In the genomic region with DNA sequence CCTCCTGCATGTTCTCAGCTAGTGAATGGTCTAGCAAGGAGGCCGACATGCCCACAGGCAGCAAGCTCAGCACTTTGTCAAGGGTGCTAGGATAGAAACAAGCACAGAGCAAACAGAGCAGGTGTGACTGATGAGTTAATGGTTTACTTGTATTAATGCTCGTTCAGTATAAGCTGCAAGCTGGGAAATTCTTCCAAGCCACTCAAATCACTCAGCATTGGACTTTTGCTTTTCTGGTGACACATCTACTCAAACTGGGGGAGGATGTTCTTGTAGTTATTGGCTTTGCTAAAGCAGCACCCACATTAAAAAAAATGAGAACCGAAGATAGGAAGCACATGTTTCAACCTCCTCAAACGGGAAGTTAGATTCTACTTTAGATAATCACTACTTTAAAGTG, we compare ENCODE assay signal across 8 cellular contexts. TPM values are rescaled to one million over a fixed set of nuclear protein-coding genes. Genes with fewer than 3 reads are reported as not detected.
DNase-seq lines count a peak whose midpoint lies in the region; ATAC-seq, FAIRE-seq and TF ChIP-seq lines count a peak whose summit lies in the region.

No MANE protein-coding gene starts in this region.

- CTCF ChIA-PET in A549 (lab: Yijun Ruan, JAX): interaction anchor here (1.2 kb wide), 1 partner anchor 27 kb away, joined by 3 read pairs; no protein-coding TSS in a partner anchor

- no peak for TF ChIP-seq RAD21 in A549 (conservative IDR thresholded peaks at IDR 0.05 in 1 of 2, IDR thresholded peaks at IDR 0.05 in 1 of 2)

- POLR2A ChIA-PET in A549 (lab: Yijun Ruan, JAX): no interaction called here

- H3K9me3 ChIP-seq in A549 (no peaks in the 10 kb centered on the region), aorta (ENCODE audit: control insufficient read depth, low read length) (no peaks in the 10 kb centered on the region)

- no peak for TF ChIP-seq POLR2A in A549 (IDR thresholded peaks at IDR 0.05; ENCODE audit: low read length)

- no peaks in the 10 kb centered on the region for H3K27me3 Mint-ChIP-seq in T-helper 2 cell treated with Interferon-gamma antibody and Interleukin-4, amounts not matched to agents 5 μg/mL and 100 μg/mL, for 36 hours (ENCODE audit: low read depth)

- H3K4me3 Mint-ChIP-seq in T-helper 2 cell treated with Interferon-gamma antibody and Interleukin-4, amounts not matched to agents 5 μg/mL and 100 μg/mL, for 36 hours: peak overlapping the region; percentile 49

- H3K27ac ChIP-seq in A549: peak overlapping the region; percentile 39 to 64; a peak in 5 of 6 replicates
- H3K27ac ChIP-seq in aorta (ENCODE audit: low read depth in 1 of 2, low read length in 2 of 2): no peak overlapping the region

- peaks cover 33% of the 10 kb centered on the region for H3K4me1 Mint-ChIP-seq in T-helper 2 cell treated with Interferon-gamma antibody and Interleukin-4, amounts not matched to agents 5 μg/mL and 100 μg/mL, for 36 hours (ENCODE audit: low read depth)

- H3K4me3 ChIP-seq in A549 (no peak overlapping the region), aorta (ENCODE audit: low read length in 2 of 2) (no peak overlapping the region)

- H3K9me3 Mint-ChIP-seq in T-helper 2 cell treated with Interferon-gamma antibody and Interleukin-4, amounts not matched to agents 5 μg/mL and 100 μg/mL, for 36 hours: no peaks in the 10 kb centered on the region

- no peak for TF ChIP-seq CTCF in A549 (IDR thresholded peaks at IDR 0.05)

- no peaks in the 10 kb centered on the region for H3K27me3 ChIP-seq in aorta (ENCODE audit: control insufficient read depth in 1 of 2, insufficient read depth in 2 of 2, low read length in 1 of 2)

- intact Hi-C loops in aorta (cut with DNase I): loop anchor here (5.0 kb wide), 1 partner anchor 42 kb away; no protein-coding TSS in a partner anchor

- ATAC-seq in A549 (peak; percentile 54 to 58; a peak in 3 of 6 replicates), GM18868 (IDR thresholded peaks at IDR 0.05; ENCODE audit: unreplicated experiment) (peak; percentile 74), HG03039 (IDR thresholded peaks at IDR 0.05; ENCODE audit: unreplicated experiment) (peak; percentile 62), aorta (ENCODE audit: low FRiP score) (no peak)

- H3K4me1 ChIP-seq in A549 (peaks cover 72% of the 10 kb centered on the region), aorta (ENCODE audit: control insufficient read depth in 1 of 2, insufficient read depth in 2 of 2, low read length in 2 of 2) (peaks cover 0 to 2% of the 10 kb centered on the region in 2 donors)

- no peaks in the 10 kb centered on the region for H3K36me3 ChIP-seq in aorta (ENCODE audit: control insufficient read depth in 1 of 2, insufficient read depth in 2 of 2, low read length in 1 of 2)

- 3% methylated on average over 4 of the region's 4 CpGs for WGBS in A549 (ENCODE audit: missing lambda C conversion rate)
- 36 to 40% methylated on average over 4 of the region's 4 CpGs for WGBS in aorta, 2 donors

- H3K4me2 ChIP-seq in A549: peak overlapping the region; percentile 43

- DNase-seq in A549 (ENCODE audit: low read depth in 1 of 2, low spot score in 1 of 2) (peak; percentile 45 to 70), pons (ENCODE audit: low spot score) (peak; percentile 42), aorta (no peak), midbrain (lab: John Stamatoyannopoulos, UW) (no peak), A172 (ENCODE audit: low spot score) (no peak)
- DNase-seq in T-helper 2 cell treated with Interferon-gamma antibody and Interleukin-4, amounts not matched to agents 5 μg/mL and 100 μg/mL, for 36 hours (ENCODE audit: low spot score): peak; percentile 51

- H3K36me3 Mint-ChIP-seq in T-helper 2 cell treated with Interferon-gamma antibody and Interleukin-4, amounts not matched to agents 5 μg/mL and 100 μg/mL, for 36 hours (ENCODE audit: low read depth): peaks cover 36% of the 10 kb centered on the region

- TF ChIP-seq EP300 in A549 (IDR thresholded peaks at IDR 0.05): no peak

- FAIRE-seq in A549 (lab: Jason Lieb, UNC): no peak

- peak overlapping the region; percentile 55 for H3K27ac Mint-ChIP-seq in T-helper 2 cell treated with Interferon-gamma antibody and Interleukin-4, amounts not matched to agents 5 μg/mL and 100 μg/mL, for 36 hours

TF ChIP-seq in A549, 52 proteins besides CTCF, POLR2A, EP300 and RAD21:
- TF ChIP-seq FOSL2 (IDR thresholded peaks at IDR 0.05) (no peak), FOSL2 (CRISPR knock-in tag; IDR thresholded peaks at IDR 0.05) (peak; percentile 24; the same call in 1 of the 2 replicates), JUNB (IDR thresholded peaks at IDR 0.05) (0 out of 2 replicates have a peak, but pooled peaks have one; percentile 16), MAFK (IDR thresholded peaks at IDR 0.05; ENCODE audit: partially characterized antibody) (peak; percentile 89), FOXS1 (CRISPR knock-in tag; IDR thresholded peaks at IDR 0.05) (no peak)

RNA-seq across cellular contexts. Expression of gene NEDD9, which starts 43.1 kb away (rescaled TPM):
- 79.6 and 82.5 TPM in 2 replicates for polyA plus RNA-seq in A549 (2011; rRNA removed)
- polyA plus RNA-seq in A549 (2012; cell fraction: cytosol; rRNA removed): 58.4 and 71.1 TPM in 2 replicates
- 106 and 118 TPM in 2 replicates for polyA plus RNA-seq in A549 (2012; cell fraction: nucleus; rRNA removed)
- 43.6 to 47.9 TPM (median 46.7 TPM) in 3 replicates for polyA plus RNA-seq in A549 (2017; fragmentation: RNase III; extraction: RNeasy Plus Mini Kit Qiagen cat#74134 plus additional on column Dnase treatment)
- 212 and 221 TPM in 2 replicates for polyA minus RNA-seq in A549 (2011; rRNA and poly(A)+ RNA removed)
- 100 to 1,000 TPM in 1 of 2 donors, 10 to 100 TPM in 1; 49.8 to 252 TPM for total RNA-seq in aorta
- polyA plus RNA-seq in aorta: 10 to 100 TPM; 11.3 to 26.9 TPM
- 13.3 and 18.3 TPM in 2 replicates for total RNA-seq in A172 (2014; rRNA removed; shearing (Covaris generic))

Comparison
In these comparisons a context has a peak if more than half of its experiments do, and no peak if none do; other contexts are left out.
1. DNase-seq: peak in A549 (2 of 2), T-helper 2 cell treated with Interferon-gamma antibody and Interleukin-4, amounts not matched to agents 5 μg/mL and 100 μg/mL, for 36 hours (single experiment) and pons (single experiment); none in aorta (0 of 2), midbrain (single experiment) and A172 (single experiment).
2. H3K27ac ChIP-seq: peak in A549 (2 of 2); none in aorta (0 of 2).